In genomic region chr18:55322176-55322735, GRCh38 we compare ENCODE assay signal across 8 cellular contexts.
A peak's percentile ranks its signal among the peaks of the same experiment; 100 is the strongest.
DNase-seq lines count a peak whose midpoint lies in the region; ATAC-seq and TF ChIP-seq lines count a peak whose summit lies in the region.

No MANE protein-coding gene starts in this region.

- no peaks in the 10 kb centered on the region for H3K9me2 ChIP-seq in neural cell (ENCODE audit: insufficient read depth, low read length)

- peak; percentile 44 for ATAC-seq in GM18508 (IDR thresholded peaks at IDR 0.05; ENCODE audit: insufficient read depth, unreplicated experiment)
- ATAC-seq in HG02938 (IDR thresholded peaks at IDR 0.05; ENCODE audit: unreplicated experiment): peak; percentile 48
- ATAC-seq in gastroesophageal sphincter: peak; percentile 83

- H4K20me1 ChIP-seq in neural cell (ENCODE audit: insufficient read depth): no peaks in the 10 kb centered on the region

- no peaks in the 10 kb centered on the region for H3K27me3 ChIP-seq in gastroesophageal sphincter
- peaks cover 4% of the 10 kb centered on the region for H3K27me3 ChIP-seq in neural cell (ENCODE audit: insufficient read depth, low read depth, low read length)

- H3K36me3 ChIP-seq in gastroesophageal sphincter (no peaks in the 10 kb centered on the region), neural cell (ENCODE audit: insufficient read depth, low read length) (no peaks in the 10 kb centered on the region)

- H3K27ac ChIP-seq in gastroesophageal sphincter: peak overlapping the region; percentile 83 to 94 (median 94)
- H3K27ac ChIP-seq in neural cell (ENCODE audit: low read length): no peak overlapping the region

- peak in 2 of 4 experiments; percentile 12 to 39 for TF ChIP-seq CTCF in gastroesophageal sphincter (IDR thresholded peaks at IDR 0.05)
- TF ChIP-seq CTCF in neural cell (IDR thresholded peaks at IDR 0.05; ENCODE audit: poor library complexity, severe bottlenecking): no peak

- TF ChIP-seq EP300 in gastroesophageal sphincter (IDR thresholded peaks at IDR 0.05) (no peak), neural cell (conservative IDR thresholded peaks at IDR 0.05; ENCODE audit: poor library complexity, severe bottlenecking) (no peak)

- H2AFZ ChIP-seq in neural cell (ENCODE audit: low read depth, low read length): no peak overlapping the region

- peak overlapping the region; percentile 27 for H3K9ac ChIP-seq in neural cell (ENCODE audit: low read length)

- peaks cover 25% of the 10 kb centered on the region for H3K79me2 ChIP-seq in neural cell (replicated peaks; ENCODE audit: insufficient read depth, low read length)

- 0% methylated on average over 14 of the region's 30 CpGs; no CpG with 5 or more reads in 1 of the 2 donors for WGBS in gastroesophageal sphincter (ENCODE audit: low coverage in 1 of 2), 2 donors

- DNase-seq in AG08395 (ENCODE audit: low spot score): peak; percentile 72
- DNase-seq in NCI-H2029 (lab: John Stamatoyannopoulos, UW): peak; percentile 57
- peak; percentile 18 to 22 for DNase-seq in activated T-cell treated with anti-CD3 and anti-CD28 coated beads, Interleukin-2, amount 50 U/mL, for 48 hours
- no peak for DNase-seq in T-helper 9 cell

- no peaks in the 10 kb centered on the region for H3F3A ChIP-seq in neural cell (ENCODE audit: insufficient read depth, low read length, poor library complexity, severe bottlenecking)

- peaks cover 0 to 53% (median 0%) of the 10 kb centered on the region in 3 donors for H3K4me1 ChIP-seq in gastroesophageal sphincter

- H3K4me3 ChIP-seq in gastroesophageal sphincter (peak overlapping the region; percentile 67 to 95), neural cell (ENCODE audit: low read length) (peak overlapping the region; percentile 66)

- H3K4me2 ChIP-seq in neural cell (ENCODE audit: low read length): peak overlapping the region; percentile 52

- TF ChIP-seq RAD21 in neural cell (conservative IDR thresholded peaks at IDR 0.05): no peak

- no peaks in the 10 kb centered on the region for H3K9me3 ChIP-seq in gastroesophageal sphincter
- no peaks in the 10 kb centered on the region for H3K9me3 ChIP-seq in neural cell (ENCODE audit: low read length)

- peak; percentile 65 to 74 for TF ChIP-seq POLR2A in gastroesophageal sphincter (IDR thresholded peaks at IDR 0.05)

TF ChIP-seq in neural cell, 6 proteins besides CTCF, POLR2A, EP300 and RAD21:
- TF ChIP-seq POLR2AphosphoS5 (IDR thresholded peaks at IDR 0.05) (peak; percentile 4), SMC3 (conservative IDR thresholded peaks at IDR 0.05; ENCODE audit: poor library complexity) (no peak)
